Comparison of ENCODE assay signal across 10 cellular contexts in the genomic region with DNA sequence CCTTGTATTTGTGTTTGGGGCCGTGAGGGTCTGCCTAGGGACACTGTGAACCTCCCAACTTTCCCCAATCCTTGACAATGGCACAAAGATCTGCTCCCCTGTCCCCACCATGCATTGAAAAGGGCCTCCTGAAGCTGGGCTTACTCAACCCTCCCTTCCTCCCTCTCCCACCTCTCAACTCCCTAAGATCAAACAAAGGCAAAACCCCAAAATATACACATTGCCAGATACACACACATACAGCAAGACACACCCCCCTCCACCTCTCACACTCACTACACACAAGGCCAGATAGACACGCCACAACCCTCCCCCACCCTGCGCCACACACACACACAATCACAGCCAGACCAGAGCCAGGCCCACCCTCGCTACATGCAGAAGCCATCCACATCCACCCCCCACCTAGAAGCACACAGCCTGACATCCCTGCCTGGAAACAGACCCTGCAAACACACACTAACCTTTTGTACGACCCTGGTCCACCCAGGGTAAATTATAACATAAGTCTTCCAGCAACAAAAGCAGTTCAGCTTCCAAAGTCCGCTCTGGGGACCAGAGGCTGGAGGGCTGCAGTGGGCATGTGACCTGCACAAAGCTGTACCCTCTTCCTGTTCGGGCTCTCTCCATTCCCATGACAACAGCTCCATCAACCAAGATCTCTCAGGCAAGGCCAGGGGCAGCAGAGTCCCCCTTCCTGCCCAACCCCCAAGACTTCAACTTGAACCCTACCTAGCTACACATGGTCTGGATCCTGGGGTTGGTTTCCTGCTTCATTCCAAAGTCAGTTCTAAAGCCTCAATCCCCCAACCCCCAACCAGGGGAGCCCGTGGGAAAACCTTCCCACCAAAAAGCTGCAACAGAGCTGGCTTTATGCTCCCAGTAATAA. TPM values are rescaled to one million over a fixed set of nuclear protein-coding genes. Genes with fewer than 3 reads are reported as not detected.
DNase-seq lines count a peak whose midpoint lies in the region; ATAC-seq and TF ChIP-seq lines count a peak whose summit lies in the region.
"Had no signal": no experiment of that assay in that cellular context is flagged by ENCODE, and none has a peak within 500 bp of the region (broad histone marks: within the 10 kb centered on the region; RNA-seq: fewer than 3 reads in every experiment).

No MANE protein-coding gene starts in this region.

- no peak for DNase-seq in activated CD8-positive, alpha-beta memory T cell treated with anti-CD3 and anti-CD28 coated beads, Interleukin-2, amount 10 ng/mL, durations not matched to agents 7 days and 5 days
- DNase-seq in activated CD8-positive, alpha-beta memory T cell treated with anti-CD3 and anti-CD28 coated beads, Interleukin-2, amount 50 U/mL, for 4 hours, result no peak
- no peak for DNase-seq in activated T-helper 1 cell treated with anti-CD3 and anti-CD28 coated beads, Interleukin-12 subunit alpha, Interleukin-12 subunit beta, Interleukin-2, Interleukin-4 antibody, amounts not matched to agents 30 ng/mL and 10 ng/mL and 1 ng/mL, durations not matched to agents 14 hours and 24 hours and 36 hours (ENCODE audit: low spot score)
- no peak for DNase-seq in immature natural killer cell
- DNase-seq in testis, result peak; percentile 49
- no peak for DNase-seq in NCI-H1105 (lab: John Stamatoyannopoulos, UW)
- DNase-seq in NCI-H526 (lab: John Stamatoyannopoulos, UW), result no peak
- DNase-seq: EL had no signal

- 42 to 44% methylated on average over 6 to 8 of the region's 8 CpGs for WGBS in testis, 2 donors

- no peak for TF ChIP-seq CTCF in testis (IDR thresholded peaks at IDR 0.05)

- peak overlapping the region in 1 of 2 donors; percentile 10 for H3K27ac ChIP-seq in testis

- no peaks in the 10 kb centered on the region for H3K9me3 ChIP-seq in testis

- H3K4me3 ChIP-seq in testis, result peak overlapping the region in 1 of 2 donors; percentile 92

- no peak for ATAC-seq in activated CD8-positive, alpha-beta memory T cell treated with anti-CD3 and anti-CD28 coated beads, Interleukin-2, amount 10 ng/mL, durations not matched to agents 7 days and 5 days
- no peak for ATAC-seq in HG03442 (IDR thresholded peaks at IDR 0.05; ENCODE audit: unreplicated experiment)
- ATAC-seq: sciatic nerve had no signal

- peak overlapping the region; percentile 32 for H3K4me3 Mint-ChIP-seq in activated CD8-positive, alpha-beta memory T cell treated with anti-CD3 and anti-CD28 coated beads, Interleukin-2, amount 10 ng/mL, durations not matched to agents 7 days and 5 days
- peak overlapping the region; percentile 63 for H3K4me3 Mint-ChIP-seq in activated T-helper 1 cell treated with anti-CD3 and anti-CD28 coated beads, Interleukin-12 subunit alpha, Interleukin-12 subunit beta, Interleukin-2, Interleukin-4 antibody, amounts not matched to agents 30 ng/mL and 10 ng/mL and 1 ng/mL, durations not matched to agents 14 hours and 24 hours and 36 hours
- peak overlapping the region in 4 of 5 donors; percentile 42 to 63 (median 54) for H3K4me3 Mint-ChIP-seq in immature natural killer cell

- intact Hi-C loops in activated T-helper 1 cell treated with anti-CD3 and anti-CD28 coated beads, Interleukin-12 subunit alpha, Interleukin-12 subunit beta, Interleukin-2, Interleukin-4 antibody, amounts not matched to agents 30 ng/mL and 10 ng/mL and 1 ng/mL, durations not matched to agents 14 hours and 24 hours and 36 hours (cut with micrococcal nuclease), result loop anchor here (2.0 to 10.0 kb wide), 2 partner anchors 13 to 1391 kb away; no protein-coding TSS in a partner anchor
- intact Hi-C loops in testis (cut with DNase I; ENCODE audit: low total_unique reads), result no loop called here

- peaks cover 43% of the 10 kb centered on the region for H3K4me1 Mint-ChIP-seq in activated CD8-positive, alpha-beta memory T cell treated with anti-CD3 and anti-CD28 coated beads, Interleukin-2, amount 10 ng/mL, durations not matched to agents 7 days and 5 days
- H3K4me1 Mint-ChIP-seq in activated T-helper 1 cell treated with anti-CD3 and anti-CD28 coated beads, Interleukin-12 subunit alpha, Interleukin-12 subunit beta, Interleukin-2, Interleukin-4 antibody, amounts not matched to agents 30 ng/mL and 10 ng/mL and 1 ng/mL, durations not matched to agents 14 hours and 24 hours and 36 hours (ENCODE audit: low read depth), result peaks cover 42% of the 10 kb centered on the region
- H3K4me1 Mint-ChIP-seq in immature natural killer cell, result peaks cover 27 to 33% of the 10 kb centered on the region in 2 donors

- CTCF ChIA-PET in activated CD8-positive, alpha-beta memory T cell treated with anti-CD3 and anti-CD28 coated beads, Interleukin-2, amount 10 ng/mL, durations not matched to agents 7 days and 5 days (lab: Charles Lee), result interaction anchor here (1.4 to 5.1 kb wide), 3 partner anchors 10 to 69 kb away, joined by 4 to 28 read pairs (median 8); no protein-coding TSS in a partner anchor

- H3K4me1 ChIP-seq in testis, result peaks cover 48% of the 10 kb centered on the region

- H3K9me3 Mint-ChIP-seq in activated CD8-positive, alpha-beta memory T cell treated with anti-CD3 and anti-CD28 coated beads, Interleukin-2, amount 10 ng/mL, durations not matched to agents 7 days and 5 days (ENCODE audit: low read depth), result no peaks in the 10 kb centered on the region
- no peaks in the 10 kb centered on the region for H3K9me3 Mint-ChIP-seq in activated T-helper 1 cell treated with anti-CD3 and anti-CD28 coated beads, Interleukin-12 subunit alpha, Interleukin-12 subunit beta, Interleukin-2, Interleukin-4 antibody, amounts not matched to agents 30 ng/mL and 10 ng/mL and 1 ng/mL, durations not matched to agents 14 hours and 24 hours and 36 hours
- no peaks in the 10 kb centered on the region for H3K9me3 Mint-ChIP-seq in immature natural killer cell

- no peaks in the 10 kb centered on the region for H3K36me3 ChIP-seq in testis (ENCODE audit: low read depth, missing control alignments)

- H3K27me3 ChIP-seq in testis, result no peaks in the 10 kb centered on the region

- H3K36me3 Mint-ChIP-seq in activated CD8-positive, alpha-beta memory T cell treated with anti-CD3 and anti-CD28 coated beads, Interleukin-2, amount 10 ng/mL, durations not matched to agents 7 days and 5 days, result no peaks in the 10 kb centered on the region
- H3K36me3 Mint-ChIP-seq in activated T-helper 1 cell treated with anti-CD3 and anti-CD28 coated beads, Interleukin-12 subunit alpha, Interleukin-12 subunit beta, Interleukin-2, Interleukin-4 antibody, amounts not matched to agents 30 ng/mL and 10 ng/mL and 1 ng/mL, durations not matched to agents 14 hours and 24 hours and 36 hours (ENCODE audit: low read depth), result no peaks in the 10 kb centered on the region
- no peaks in the 10 kb centered on the region for H3K36me3 Mint-ChIP-seq in immature natural killer cell

- no peak overlapping the region for H3K27ac Mint-ChIP-seq in activated CD8-positive, alpha-beta memory T cell treated with anti-CD3 and anti-CD28 coated beads, Interleukin-2, amount 10 ng/mL, durations not matched to agents 7 days and 5 days
- H3K27ac Mint-ChIP-seq in activated T-helper 1 cell treated with anti-CD3 and anti-CD28 coated beads, Interleukin-12 subunit alpha, Interleukin-12 subunit beta, Interleukin-2, Interleukin-4 antibody, amounts not matched to agents 30 ng/mL and 10 ng/mL and 1 ng/mL, durations not matched to agents 14 hours and 24 hours and 36 hours, result peak overlapping the region; percentile 40
- peak overlapping the region in 2 of 6 donors; percentile 5 to 13 for H3K27ac Mint-ChIP-seq in immature natural killer cell

- H3K27me3 Mint-ChIP-seq in activated CD8-positive, alpha-beta memory T cell treated with anti-CD3 and anti-CD28 coated beads, Interleukin-2, amount 10 ng/mL, durations not matched to agents 7 days and 5 days, result peaks cover 61% of the 10 kb centered on the region
- peaks cover 23% of the 10 kb centered on the region for H3K27me3 Mint-ChIP-seq in activated T-helper 1 cell treated with anti-CD3 and anti-CD28 coated beads, Interleukin-12 subunit alpha, Interleukin-12 subunit beta, Interleukin-2, Interleukin-4 antibody, amounts not matched to agents 30 ng/mL and 10 ng/mL and 1 ng/mL, durations not matched to agents 14 hours and 24 hours and 36 hours (ENCODE audit: insufficient read depth)
- H3K27me3 Mint-ChIP-seq in immature natural killer cell (ENCODE audit: low read depth in 3 of 3), result peaks cover 27 to 51% (median 34%) of the 10 kb centered on the region in 3 donors

- TF ChIP-seq POLR2A in testis (IDR thresholded peaks at IDR 0.05), result no peak

RNA-seq across cellular contexts. Expression of a gene that starts 1.9 kb away (rescaled TPM):
- total RNA-seq in activated CD8-positive, alpha-beta memory T cell treated with anti-CD3 and anti-CD28 coated beads, Interleukin-2, amount 10 ng/mL, durations not matched to agents 7 days and 5 days, result 1 to 10 TPM; 2.1 to 2.5 TPM
- 3.7 and 4.6 TPM in 2 replicates for total RNA-seq in activated T-helper 1 cell treated with anti-CD3 and anti-CD28 coated beads, Interleukin-12 subunit alpha, Interleukin-12 subunit beta, Interleukin-2, Interleukin-4 antibody, amounts not matched to agents 30 ng/mL and 10 ng/mL and 1 ng/mL, durations not matched to agents 14 hours and 24 hours and 36 hours
- polyA plus RNA-seq in immature natural killer cell (not detected), testis (ENCODE audit: insufficient read depth, low read depth, low replicate concordance) (21.2 TPM)
- 10 to 100 TPM in 1 of 2 donors, 1 to 10 TPM in 1; 8.1 to 20.9 TPM for total RNA-seq in testis

RNA-seq across cellular contexts. Expression of a gene that starts 6.3 kb away (rescaled TPM):
- 100 to 1,000 TPM; 246 to 303 TPM for total RNA-seq in activated CD8-positive, alpha-beta memory T cell treated with anti-CD3 and anti-CD28 coated beads, Interleukin-2, amount 10 ng/mL, durations not matched to agents 7 days and 5 days
- 349 and 366 TPM in 2 replicates for total RNA-seq in activated T-helper 1 cell treated with anti-CD3 and anti-CD28 coated beads, Interleukin-12 subunit alpha, Interleukin-12 subunit beta, Interleukin-2, Interleukin-4 antibody, amounts not matched to agents 30 ng/mL and 10 ng/mL and 1 ng/mL, durations not matched to agents 14 hours and 24 hours and 36 hours
- polyA plus RNA-seq in immature natural killer cell (100 to 1,000 TPM; 509 to 821 (median 662) TPM), testis (ENCODE audit: insufficient read depth, low read depth, low replicate concordance) (144 TPM)
- total RNA-seq in testis, result 100 to 1,000 TPM; 111 to 113 TPM

RNA-seq across cellular contexts. Expression of a gene that starts 16.1 kb away (rescaled TPM):
- total RNA-seq in activated CD8-positive, alpha-beta memory T cell treated with anti-CD3 and anti-CD28 coated beads, Interleukin-2, amount 10 ng/mL, durations not matched to agents 7 days and 5 days, result 10 to 100 TPM; 51.3 to 54.3 TPM
- 39.2 and 41.4 TPM in 2 replicates for total RNA-seq in activated T-helper 1 cell treated with anti-CD3 and anti-CD28 coated beads, Interleukin-12 subunit alpha, Interleukin-12 subunit beta, Interleukin-2, Interleukin-4 antibody, amounts not matched to agents 30 ng/mL and 10 ng/mL and 1 ng/mL, durations not matched to agents 14 hours and 24 hours and 36 hours
- polyA plus RNA-seq in immature natural killer cell (100 to 1,000 TPM; 143 to 197 (median 160) TPM), testis (ENCODE audit: insufficient read depth, low read depth, low replicate concordance) (25.7 TPM)
- 10 to 100 TPM; 13.9 to 14.3 TPM for total RNA-seq in testis

RNA-seq across cellular contexts. Expression of a gene that starts 41.2 kb away (rescaled TPM):
- total RNA-seq in activated CD8-positive, alpha-beta memory T cell treated with anti-CD3 and anti-CD28 coated beads, Interleukin-2, amount 10 ng/mL, durations not matched to agents 7 days and 5 days, result 100 to 1,000 TPM; 223 to 247 TPM
- total RNA-seq in activated T-helper 1 cell treated with anti-CD3 and anti-CD28 coated beads, Interleukin-12 subunit alpha, Interleukin-12 subunit beta, Interleukin-2, Interleukin-4 antibody, amounts not matched to agents 30 ng/mL and 10 ng/mL and 1 ng/mL, durations not matched to agents 14 hours and 24 hours and 36 hours, result 250 and 252 TPM in 2 replicates
- polyA plus RNA-seq in immature natural killer cell (10 to 100 TPM in 1 of 3 donors, 1 to 10 TPM in 2; 3.8 to 24.5 (median 7.4) TPM), testis (ENCODE audit: insufficient read depth, low read depth, low replicate concordance) (86.9 TPM)
- 100 to 1,000 TPM; 157 to 176 TPM for total RNA-seq in testis

RNA-seq across cellular contexts. Expression of a gene that starts 53.1 kb away (rescaled TPM):
- 10 to 100 TPM; 37.6 TPM for total RNA-seq in activated CD8-positive, alpha-beta memory T cell treated with anti-CD3 and anti-CD28 coated beads, Interleukin-2, amount 10 ng/mL, durations not matched to agents 7 days and 5 days
- 40.6 and 40.8 TPM in 2 replicates for total RNA-seq in activated T-helper 1 cell treated with anti-CD3 and anti-CD28 coated beads, Interleukin-12 subunit alpha, Interleukin-12 subunit beta, Interleukin-2, Interleukin-4 antibody, amounts not matched to agents 30 ng/mL and 10 ng/mL and 1 ng/mL, durations not matched to agents 14 hours and 24 hours and 36 hours
- polyA plus RNA-seq in immature natural killer cell (10 to 100 TPM in 2 of 3 donors, 1 to 10 TPM in 1; 6.2 to 15.4 (median 12.5) TPM), testis (ENCODE audit: insufficient read depth, low read depth, low replicate concordance) (34.8 TPM)
- total RNA-seq in testis, result 10 to 100 TPM; 47.2 to 56.7 TPM
